ENCODE assay signal across 16 cellular contexts in the genomic region with DNA sequence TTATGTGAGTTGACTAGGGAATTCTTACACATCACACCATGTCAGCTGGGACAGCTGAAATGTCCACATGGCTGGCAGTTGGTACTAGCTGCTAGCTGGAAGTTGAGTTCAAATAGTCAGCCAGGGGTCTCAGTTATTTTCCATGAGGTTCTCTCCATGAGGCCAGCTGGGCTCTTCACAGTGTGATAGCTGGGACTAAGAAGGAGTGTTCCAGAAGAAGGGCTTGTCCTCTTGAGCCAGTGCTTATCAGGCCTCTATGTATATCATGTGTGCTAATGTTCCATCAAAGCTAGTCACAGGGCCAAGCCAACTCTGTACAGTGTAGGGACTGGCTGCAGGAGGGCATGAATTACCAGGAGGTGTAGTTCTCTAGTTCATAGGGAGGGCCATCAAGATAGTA. TPM values are rescaled to one million over a fixed set of nuclear protein-coding genes. Genes with fewer than 3 reads are reported as not detected.
DNase-seq lines count a peak whose midpoint lies in the region; ATAC-seq and FAIRE-seq lines count a peak whose summit lies in the region.
"Had no signal": no experiment of that assay in that cellular context is flagged by ENCODE, and none has a peak within 500 bp of the region (broad histone marks: within the 10 kb centered on the region; RNA-seq: fewer than 3 reads in every experiment).

No MANE protein-coding gene starts in this region.

- H3K4me3 ChIP-seq in right cardiac atrium (ENCODE audit: low read length), result no peak overlapping the region
- H3K4me3 ChIP-seq in small intestine (ENCODE audit: low read depth in 1 of 2, low read length in 2 of 2), result no peak overlapping the region
- H3K4me3 ChIP-seq: PC-9 had no signal

- peaks cover 5 to 12% of the 10 kb centered on the region in 2 donors for H3K36me3 ChIP-seq in small intestine (ENCODE audit: control insufficient read depth in 2 of 2, insufficient read depth in 2 of 2, low read length in 2 of 2)

- H3K27ac ChIP-seq in right cardiac atrium (ENCODE audit: low read length), result no peak overlapping the region
- no peak overlapping the region for H3K27ac ChIP-seq in small intestine (ENCODE audit: low read depth in 1 of 2, low read length in 1 of 2)
- H3K27ac ChIP-seq: PC-9 had no signal

- H3K27me3 Mint-ChIP-seq in effector memory CD8-positive, alpha-beta T cell, result no peaks in the 10 kb centered on the region
- H3K27me3 Mint-ChIP-seq in immature natural killer cell (ENCODE audit: low read depth in 3 of 3), result peaks cover 0 to 1% (median 0%) of the 10 kb centered on the region in 3 donors

- peaks cover 65% of the 10 kb centered on the region for H3K36me3 Mint-ChIP-seq in effector memory CD8-positive, alpha-beta T cell (ENCODE audit: insufficient read depth)
- peaks cover 27 to 41% (median 39%) of the 10 kb centered on the region in 3 donors for H3K36me3 Mint-ChIP-seq in immature natural killer cell

- intact Hi-C loops in right cardiac atrium (cut with DNase I), result no loop called here

- DNase-seq in HUDEP-2 (lab: John Stamatoyannopoulos, UW; ENCODE audit: unreplicated experiment in 76 of 76) (peak in 42 of 76 experiments; percentile 2 to 70 (median 18)), right cardiac atrium (no peak), small intestine (peak; percentile 16), NCI-H1930 (lab: John Stamatoyannopoulos, UW) (no peak), foreskin melanocyte (no peak), immature natural killer cell (no peak)
- no peak for DNase-seq in effector memory CD8-positive, alpha-beta T cell
- DNase-seq: CD8-positive, alpha-beta T cell; DMS79; H7; IMR-90; NCI-H1417 treated with DMSO at 0.1 percent for 48 hours; NCI-H2029; NCI-H82; PC-9 had no signal

- ATAC-seq in effector memory CD8-positive, alpha-beta T cell (replicated peaks), result no peak
- ATAC-seq in right cardiac atrium, result peak; percentile 43 to 60
- ATAC-seq: CD8-positive, alpha-beta T cell had no signal

- H3K4me1 ChIP-seq in right cardiac atrium (ENCODE audit: control insufficient read depth, insufficient read depth, low read length), result no peaks in the 10 kb centered on the region
- peaks cover 0 to 1% of the 10 kb centered on the region in 2 donors for H3K4me1 ChIP-seq in small intestine (ENCODE audit: control insufficient read depth in 2 of 2, insufficient read depth in 1 of 2, low read depth in 1 of 2, low read length in 1 of 2)

- H3K4me1 Mint-ChIP-seq in effector memory CD8-positive, alpha-beta T cell (ENCODE audit: low read depth in 2 of 2), result peaks cover 23 to 47% of the 10 kb centered on the region in 2 donors
- peaks cover 32 to 60% of the 10 kb centered on the region in 2 donors for H3K4me1 Mint-ChIP-seq in immature natural killer cell

- peak overlapping the region; percentile 15 to 41 for H3K27ac Mint-ChIP-seq in effector memory CD8-positive, alpha-beta T cell
- peak overlapping the region in 1 of 6 donors; percentile 70 for H3K27ac Mint-ChIP-seq in immature natural killer cell

- no peak for FAIRE-seq in small intestine (lab: Jason Lieb, UNC)
- FAIRE-seq: D721Med had no signal

- H3K27me3 ChIP-seq in right cardiac atrium (ENCODE audit: control insufficient read depth, insufficient read depth) (no peaks in the 10 kb centered on the region), small intestine (ENCODE audit: control insufficient read depth in 2 of 2, insufficient read depth in 2 of 2, low read length in 2 of 2) (no peaks in the 10 kb centered on the region)

- no peak overlapping the region for H3K4me3 Mint-ChIP-seq in effector memory CD8-positive, alpha-beta T cell
- H3K4me3 Mint-ChIP-seq in immature natural killer cell, result no peak overlapping the region

- H3K9me3 ChIP-seq in right cardiac atrium (ENCODE audit: control insufficient read depth, low read length), result no peaks in the 10 kb centered on the region
- H3K9me3 ChIP-seq in small intestine (ENCODE audit: control insufficient read depth, low read depth), result no peaks in the 10 kb centered on the region

- H3K9me3 Mint-ChIP-seq in effector memory CD8-positive, alpha-beta T cell, result no peaks in the 10 kb centered on the region
- no peaks in the 10 kb centered on the region for H3K9me3 Mint-ChIP-seq in immature natural killer cell
- H3K9me3 Mint-ChIP-seq: CD8-positive, alpha-beta T cell had no signal

RNA-seq across cellular contexts. Expression of a gene that starts 11.8 kb away (rescaled TPM):
- total RNA-seq in right cardiac atrium, result 10 to 100 TPM; 10.3 to 12.3 (median 10.5) TPM
- 5.7 TPM for polyA plus RNA-seq in right cardiac atrium
- 1 to 10 TPM; 6.6 to 9.6 (median 7.0) TPM for polyA plus RNA-seq in small intestine
- 10 to 100 TPM in 2 of 3 donors, 1 to 10 TPM in 1; 9.5 to 13.2 (median 12.3) TPM for polyA plus RNA-seq in immature natural killer cell

Comparison
In these comparisons a context has a peak if more than half of its experiments do, and no peak if none do; other contexts are left out.
1. DNase-seq: peak in HUDEP-2 (42 of 76) and small intestine (single experiment); none in effector memory CD8-positive, alpha-beta T cell (0 of 3), right cardiac atrium (0 of 3), NCI-H1930 (0 of 2), foreskin melanocyte (single experiment) and immature natural killer cell (0 of 3).